Comparison of ENCODE assay signal across 17 cellular contexts in genomic region chr3:16596352-16597032, GRCh38. TPM values are rescaled to one million over a fixed set of nuclear protein-coding genes. Genes with fewer than 3 reads are reported as not detected.
DNase-seq lines count a peak whose midpoint lies in the region; ATAC-seq and TF ChIP-seq lines count a peak whose summit lies in the region.
"Had no signal": no experiment of that assay in that cellular context is flagged by ENCODE, and none has a peak within 500 bp of the region (broad histone marks: within the 10 kb centered on the region; RNA-seq: fewer than 3 reads in every experiment).

No MANE protein-coding gene starts in this region.

- H3K4ac ChIP-seq in H9 (ENCODE audit: low read depth, low read length): no peak overlapping the region

- H3K9me3 ChIP-seq in H9 (ENCODE audit: control insufficient read depth, low read depth, low read length): no peaks in the 10 kb centered on the region
- H3K9me3 ChIP-seq: prostate gland had no signal

- no peak overlapping the region for H3K4me3 ChIP-seq in KMS-11 (IDR thresholded peaks at IDR 0.05; ENCODE audit: insufficient read depth, low read depth, low read length)
- H3K4me3 ChIP-seq: prostate gland had no signal

- no peaks in the 10 kb centered on the region for H4K20me1 ChIP-seq in KMS-11 (ENCODE audit: insufficient read depth)
- no peaks in the 10 kb centered on the region for H4K20me1 ChIP-seq in H9 (ENCODE audit: control insufficient read depth, insufficient read depth, insufficient read length)

- H2BK12ac ChIP-seq in H9 (ENCODE audit: insufficient read length, low read depth, low read length): no peak overlapping the region

- TF ChIP-seq CTCF in KMS-11 (conservative IDR thresholded peaks at IDR 0.05; ENCODE audit: low read depth, low read length) (no peak), H9 (conservative IDR thresholded peaks at IDR 0.05) (no peak)

- no peak overlapping the region for H3K9ac ChIP-seq in KMS-11
- H3K9ac ChIP-seq in H9 (ENCODE audit: extremely low read depth, insufficient read length, low read length): no peak overlapping the region

- H4K5ac ChIP-seq in H9 (ENCODE audit: insufficient read length, low read depth, low read length): no peak overlapping the region

- H3K9me3 Mint-ChIP-seq in stimulated activated naive CD8-positive, alpha-beta T cell treated with anti-CD3 and anti-CD28 coated beads, Interleukin-15, Interleukin-2, amounts not matched to agents 100 ng/mL and 50 ng/mL, for 24 hours: no peaks in the 10 kb centered on the region
- no peaks in the 10 kb centered on the region for H3K9me3 Mint-ChIP-seq in H9
- H3K9me3 Mint-ChIP-seq: IgD-negative memory B cell, immature natural killer cell had no signal

- H3K14ac ChIP-seq in H9 (ENCODE audit: insufficient read depth, low read length): no peak overlapping the region

- H3K23ac ChIP-seq in H9 (ENCODE audit: insufficient read length, low read depth, low read length): no peak overlapping the region

- no peak overlapping the region for H3K18ac ChIP-seq in H9 (ENCODE audit: insufficient read length, low read depth, low read length)

- H3K27me3 Mint-ChIP-seq in stimulated activated naive CD8-positive, alpha-beta T cell treated with anti-CD3 and anti-CD28 coated beads, Interleukin-15, Interleukin-2, amounts not matched to agents 100 ng/mL and 50 ng/mL, for 24 hours: peaks cover 46% of the 10 kb centered on the region
- no peaks in the 10 kb centered on the region for H3K27me3 Mint-ChIP-seq in H9 (ENCODE audit: low read depth)
- H3K27me3 Mint-ChIP-seq: IgD-negative memory B cell had no signal

- H3K23me2 ChIP-seq in H9 (ENCODE audit: insufficient read length, low read depth, low read length, poor library complexity, severe bottlenecking): no peaks in the 10 kb centered on the region

- H2BK20ac ChIP-seq in H9 (ENCODE audit: low read depth, low read length, poor library complexity, severe bottlenecking): no peak overlapping the region

- H2BK5ac ChIP-seq in H9 (ENCODE audit: insufficient read length, low read length): no peak overlapping the region

- H3K79me1 ChIP-seq in H9 (ENCODE audit: insufficient read depth, low read depth, low read length, poor library complexity, severe bottlenecking): no peaks in the 10 kb centered on the region

- H3K79me2 ChIP-seq in KMS-11 (ENCODE audit: insufficient read depth, low read depth) (no peaks in the 10 kb centered on the region), H9 (ENCODE audit: insufficient read depth, low read length) (no peaks in the 10 kb centered on the region)

- DNase-seq in stimulated activated CD4-positive, alpha-beta T cell treated with anti-CD3 and anti-CD28 coated beads, Interleukin-1b, Interleukin-23, amount 100 ng/mL, for 48 hours: peak; percentile 34
- no peak for DNase-seq in stimulated activated CD4-positive, alpha-beta T cell treated with anti-CD3 and anti-CD28 coated beads, Interleukin-12 subunit alpha, Interleukin-12 subunit beta, amount 100 ng/mL, for 4 hours
- DNase-seq in H9 (no peak), HCEC 1CT (no peak)
- DNase-seq: DMS153, immature natural killer cell, midbrain, NCI-H1436 treated with DMSO at 0.1 percent for 48 hours, NCI-H524 treated with DMSO at 0.1 percent for 48 hours had no signal

- no peaks in the 10 kb centered on the region for H3K36me3 Mint-ChIP-seq in stimulated activated naive CD8-positive, alpha-beta T cell treated with anti-CD3 and anti-CD28 coated beads, Interleukin-15, Interleukin-2, amounts not matched to agents 100 ng/mL and 50 ng/mL, for 24 hours (ENCODE audit: low read depth)
- peaks cover 0 to 21% (median 5%) of the 10 kb centered on the region in 3 experiments; a peak in 4 of 7 replicates for H3K36me3 Mint-ChIP-seq in H9 (ENCODE audit: insufficient read depth in 1 of 3, low read depth in 3 of 3)
- H3K36me3 Mint-ChIP-seq: IgD-negative memory B cell, immature natural killer cell had no signal

- H3K4me1 ChIP-seq in KMS-11 (ENCODE audit: low read depth, poor library complexity, severe bottlenecking) (peaks cover 21% of the 10 kb centered on the region), H9 (ENCODE audit: insufficient read depth, low read length) (no peaks in the 10 kb centered on the region)
- H3K4me1 ChIP-seq: foreskin keratinocyte, prostate gland had no signal

- no peak overlapping the region for H4K8ac ChIP-seq in H9 (replicated peaks; ENCODE audit: insufficient read length, low read depth, low read length)

- no peak overlapping the region for H3K27ac ChIP-seq in KMS-11
- H3K27ac ChIP-seq in H9 (ENCODE audit: insufficient read length, low read depth, low read length): no peak overlapping the region
- H3K27ac ChIP-seq: foreskin keratinocyte, prostate gland had no signal

- no peak overlapping the region for H2AFZ ChIP-seq in KMS-11 (ENCODE audit: low read depth)
- no peak overlapping the region for H2AFZ ChIP-seq in H9 (ENCODE audit: low read length)

- peak overlapping the region; percentile 5 for H3K4me3 Mint-ChIP-seq in stimulated activated naive CD8-positive, alpha-beta T cell treated with anti-CD3 and anti-CD28 coated beads, Interleukin-15, Interleukin-2, amounts not matched to agents 100 ng/mL and 50 ng/mL, for 24 hours
- H3K4me3 Mint-ChIP-seq in H9: no peak overlapping the region
- H3K4me3 Mint-ChIP-seq: IgD-negative memory B cell, immature natural killer cell had no signal

- H2BK15ac ChIP-seq in H9 (ENCODE audit: low read depth, low read length): no peak overlapping the region

- H3K27ac Mint-ChIP-seq in stimulated activated naive CD8-positive, alpha-beta T cell treated with anti-CD3 and anti-CD28 coated beads, Interleukin-15, Interleukin-2, amounts not matched to agents 100 ng/mL and 50 ng/mL, for 24 hours: peak overlapping the region; percentile 7
- H3K27ac Mint-ChIP-seq in H9: no peak overlapping the region
- H3K27ac Mint-ChIP-seq: immature natural killer cell had no signal

- no peak overlapping the region for H3T11ph ChIP-seq in H9 (ENCODE audit: low read length)

- ATAC-seq in HG02623 (IDR thresholded peaks at IDR 0.05; ENCODE audit: unreplicated experiment): peak; percentile 68
- no peak for ATAC-seq in HG03097 (IDR thresholded peaks at IDR 0.05; ENCODE audit: low FRiP score, unreplicated experiment)

- no peaks in the 10 kb centered on the region for H3K36me3 ChIP-seq in KMS-11 (ENCODE audit: insufficient read depth)
- H3K36me3 ChIP-seq: prostate gland had no signal

- H3K4me1 Mint-ChIP-seq in stimulated activated naive CD8-positive, alpha-beta T cell treated with anti-CD3 and anti-CD28 coated beads, Interleukin-15, Interleukin-2, amounts not matched to agents 100 ng/mL and 50 ng/mL, for 24 hours (ENCODE audit: low read depth): peaks cover 22% of the 10 kb centered on the region
- peaks cover 6 to 7% of the 10 kb centered on the region in 2 experiments for H3K4me1 Mint-ChIP-seq in H9

- H4K91ac ChIP-seq in H9 (ENCODE audit: insufficient read length, low read depth, low read length): no peak overlapping the region

- no peak overlapping the region for H2AK5ac ChIP-seq in H9 (ENCODE audit: insufficient read length, low read length)

- H3K56ac ChIP-seq in H9 (ENCODE audit: insufficient read length, low read depth, low read length): no peak overlapping the region

- H2BK120ac ChIP-seq in H9 (ENCODE audit: low read depth, low read length, poor library complexity, severe bottlenecking): no peak overlapping the region

- peak overlapping the region; percentile 65 for H3K4me2 ChIP-seq in KMS-11
- no peak overlapping the region for H3K4me2 ChIP-seq in H9 (ENCODE audit: insufficient read depth, insufficient read length, low read length)

- H3K27me3 ChIP-seq in KMS-11 (ENCODE audit: insufficient read depth, low read depth) (no peaks in the 10 kb centered on the region), H9 (ENCODE audit: insufficient read depth, low read length) (no peaks in the 10 kb centered on the region)
- H3K27me3 ChIP-seq: foreskin keratinocyte had no signal

- no CpG with 5 or more reads among the region's 5 CpGs for WGBS in H9 (ENCODE audit: extremely low coverage, insufficient read length, low lambda C conversion rate)

RNA-seq across cellular contexts. Expression of gene DAZL, which starts 8.7 kb away (rescaled TPM):
- total RNA-seq in H9 (2021): 21.2 and 21.7 TPM in 2 replicates
- total RNA-seq: bronchial epithelial cell, foreskin keratinocyte had no signal
